Comparison of ENCODE assay signal across 8 cellular contexts in the genomic region with DNA sequence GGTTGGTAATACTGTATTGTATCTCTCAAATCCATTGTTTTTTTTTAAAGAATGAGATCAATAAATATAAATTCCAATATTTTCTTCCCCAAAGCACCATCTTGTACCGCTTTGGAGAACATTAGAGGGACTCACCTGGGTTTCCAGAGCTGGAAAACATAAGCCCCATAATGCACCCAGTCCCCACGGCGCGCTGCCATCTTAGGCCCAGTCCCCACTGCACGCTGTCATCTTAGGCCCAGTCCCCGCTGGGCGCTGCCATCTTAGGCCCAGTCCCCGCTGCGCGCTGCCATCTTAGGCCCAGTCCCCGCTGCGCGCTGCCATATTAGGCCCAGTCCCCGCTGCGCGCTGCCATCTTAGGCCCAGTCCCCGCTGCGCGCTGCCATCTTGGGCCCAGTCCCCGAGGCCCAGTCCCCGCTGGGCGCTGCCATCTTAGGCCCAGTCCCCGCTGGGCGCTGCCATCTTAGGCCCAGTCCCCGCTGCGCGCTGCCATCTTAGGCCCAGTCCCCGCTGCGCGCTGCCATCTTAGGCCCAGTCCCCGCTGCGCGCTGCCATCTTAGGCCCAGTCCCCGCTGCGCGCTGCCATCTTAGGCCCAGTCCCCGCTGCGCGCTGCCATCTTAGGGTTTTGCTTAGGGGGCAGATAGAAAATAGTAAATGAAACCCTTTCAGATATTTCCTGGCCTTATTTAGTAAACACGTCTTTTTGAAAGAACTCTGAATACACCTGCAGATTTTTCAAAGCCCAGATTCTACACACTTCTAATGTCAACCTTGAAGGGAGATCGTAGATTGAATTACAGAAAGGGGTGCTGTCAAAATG.
DNase-seq lines count a peak whose midpoint lies in the region; ATAC-seq and TF ChIP-seq lines count a peak whose summit lies in the region.
"Not testable (repeated sequence)": the region's sequence is repeated elsewhere in the genome, so short reads cannot be mapped to it uniquely, and the experiment has no call there.

No MANE protein-coding gene starts in this region.

- CTCF ChIA-PET in SK-N-SH (lab: Yijun Ruan, JAX) = interaction anchor here (1.2 kb wide), 1 partner anchor 159 kb away, joined by 4 read pairs; no protein-coding TSS in a partner anchor

- POLR2A ChIA-PET in SK-N-SH (lab: Yijun Ruan, JAX) = not testable (repeated sequence)

- H3K9me3 ChIP-seq in BLaER1 treated with 17β-estradiol and CSF1 and Interleukin-3, amounts not matched to agents 10 nM and 100 nM (replicated peaks in 1 of 11); SK-N-SH; endodermal cell (ENCODE audit: control insufficient read depth, low read length); testis: not testable (repeated sequence)

- H3K36me3 ChIP-seq in BLaER1 treated with 17β-estradiol and CSF1 and Interleukin-3, amounts not matched to agents 10 nM and 100 nM; GM23338 (ENCODE audit: insufficient read depth); endodermal cell (ENCODE audit: control insufficient read depth, insufficient read depth, low read length); testis (ENCODE audit: low read depth, missing control alignments): not testable (repeated sequence)
- H3K36me3 ChIP-seq in SK-N-SH (replicated peaks in 1 of 2; ENCODE audit: control insufficient read depth in 1 of 2, insufficient read depth in 2 of 2, low read length in 1 of 2) = peaks cover 0 to 41% of the 10 kb centered on the region in 2 experiments

- H3K27me3 Mint-ChIP-seq in GM23338 (ENCODE audit: insufficient read depth, low read depth, poor library complexity); endodermal cell (ENCODE audit: insufficient read depth); nephron progenitor cell (ENCODE audit: low read depth, poor library complexity): not testable (repeated sequence)

- not testable (repeated sequence) for H4K20me1 ChIP-seq in BLaER1 treated with 17β-estradiol and CSF1 and Interleukin-3, amounts not matched to agents 10 nM and 100 nM; GM23338 (replicated peaks; ENCODE audit: insufficient read depth); SK-N-SH (ENCODE audit: insufficient read depth)

- H3F3A ChIP-seq in GM23338 (replicated peaks; ENCODE audit: low read depth); SK-N-SH (replicated peaks; ENCODE audit: insufficient read depth): not testable (repeated sequence)

- DNase-seq in GM23338 (ENCODE audit: low spot score); SK-N-SH; nephron progenitor cell: not testable (repeated sequence)
- peak; percentile 10 for DNase-seq in endodermal cell
- peak; percentile 13 for DNase-seq in islet precursor cell
- DNase-seq in testis = peak; percentile 36

- not testable (repeated sequence) for H3K9me2 ChIP-seq in GM23338 (ENCODE audit: insufficient read depth); SK-N-SH

- not testable (repeated sequence) for H3K27ac Mint-ChIP-seq in GM23338, endodermal cell
- peak overlapping the region; percentile 2 for H3K27ac Mint-ChIP-seq in nephron progenitor cell

- not testable (repeated sequence) for H3K36me3 Mint-ChIP-seq in GM23338 (ENCODE audit: low read depth)
- H3K36me3 Mint-ChIP-seq in endodermal cell (ENCODE audit: low read depth) (peaks cover 10% of the 10 kb centered on the region), nephron progenitor cell (ENCODE audit: low read depth) (peaks cover 50% of the 10 kb centered on the region)

- H3K4me2 ChIP-seq in BLaER1 treated with 17β-estradiol and CSF1 and Interleukin-3, amounts not matched to agents 10 nM and 100 nM = peak overlapping the region in 9 of 11 experiments; percentile 31 to 54 (median 44); a peak in 16 of 22 replicates
- H3K4me2 ChIP-seq in GM23338, SK-N-SH: not testable (repeated sequence)

- not testable (repeated sequence) for TF ChIP-seq POLR2A in testis (IDR thresholded peaks at IDR 0.05)

- intact Hi-C loops in testis (cut with DNase I; ENCODE audit: low total_unique reads) = not testable (repeated sequence)

- not testable (repeated sequence) for H3K27me3 ChIP-seq in BLaER1 treated with 17β-estradiol and CSF1 and Interleukin-3, amounts not matched to agents 10 nM and 100 nM; GM23338 (ENCODE audit: insufficient read depth); SK-N-SH (ENCODE audit: insufficient read depth); endodermal cell (ENCODE audit: control insufficient read depth, insufficient read depth, low read length, poor library complexity, severe bottlenecking); testis

- 0 out of 2 replicates have a peak overlapping the region, but pooled peaks have one; percentile 47 for H2AFZ ChIP-seq in GM23338
- H2AFZ ChIP-seq in SK-N-SH (ENCODE audit: low read depth) = not testable (repeated sequence)

- ATAC-seq in GM23338 = not testable (repeated sequence)

- not testable (repeated sequence) for TF ChIP-seq RAD21 in Ishikawa (IDR thresholded peaks at IDR 0.05; ENCODE audit: low read depth); SK-N-SH (IDR thresholded peaks at IDR 0.05; ENCODE audit: low read length)

- H3K4me1 ChIP-seq in BLaER1 treated with 17β-estradiol and CSF1 and Interleukin-3, amounts not matched to agents 10 nM and 100 nM = peaks cover 9 to 17% (median 12%) of the 10 kb centered on the region in 10 experiments; a peak in 19 of 20 replicates
- H3K4me1 ChIP-seq in GM23338 (ENCODE audit: insufficient read depth); SK-N-SH (ENCODE audit: control insufficient read depth in 1 of 2, insufficient read depth in 2 of 2, low read depth in 1 of 2, low read length in 1 of 2); endodermal cell (ENCODE audit: control insufficient read depth, insufficient read depth, low read length); testis: not testable (repeated sequence)

- peak overlapping the region in 1 of 11 experiments; percentile 20; a peak in 1 of 22 replicates for H3K9ac ChIP-seq in BLaER1 treated with 17β-estradiol and CSF1 and Interleukin-3, amounts not matched to agents 10 nM and 100 nM
- H3K9ac ChIP-seq in SK-N-SH; endodermal cell (ENCODE audit: extremely low read depth, low read length, poor library complexity, severe bottlenecking): not testable (repeated sequence)

- TF ChIP-seq EP300 in Ishikawa (IDR thresholded peaks at IDR 0.05; ENCODE audit: borderline replicate concordance); SK-N-SH (IDR thresholded peaks at IDR 0.05; ENCODE audit: borderline replicate concordance in 1 of 2, low read depth in 1 of 2, low read length in 1 of 2): not testable (repeated sequence)

- H3K79me2 ChIP-seq in GM23338 (replicated peaks; ENCODE audit: insufficient read depth); SK-N-SH (ENCODE audit: insufficient read depth): not testable (repeated sequence)

- not testable (repeated sequence) for H3K9me3 Mint-ChIP-seq in GM23338, endodermal cell, nephron progenitor cell

- WGBS in SK-N-SH (ENCODE audit: low lambda C conversion rate) = 95% methylated on average over 40 of the region's 41 CpGs
- WGBS in endodermal cell (ENCODE audit: insufficient coverage in 1 of 2, insufficient read length in 1 of 2), 2 experiments = 89 to 93% methylated on average over 7 to 29 of the region's 41 CpGs
- 55 to 81% methylated on average over 14 to 41 of the region's 41 CpGs for WGBS in testis, 2 donors

- not testable (repeated sequence) for H3K4me3 ChIP-seq in BLaER1 treated with 17β-estradiol and CSF1 and Interleukin-3, amounts not matched to agents 10 nM and 100 nM; GM23338; SK-N-SH (ENCODE audit: low read depth in 2 of 2, low read length in 1 of 2); endodermal cell (ENCODE audit: low read length)
- peak overlapping the region in 1 of 2 donors; percentile 8 for H3K4me3 ChIP-seq in testis

- H3K4me3 Mint-ChIP-seq in GM23338, endodermal cell: not testable (repeated sequence)
- peak overlapping the region; percentile 4 for H3K4me3 Mint-ChIP-seq in nephron progenitor cell

- H3K27ac ChIP-seq in BLaER1 treated with 17β-estradiol and CSF1 and Interleukin-3, amounts not matched to agents 10 nM and 100 nM = peak overlapping the region in 8 of 11 experiments; percentile 7 to 50 (median 33); a peak in 9 of 22 replicates
- H3K27ac ChIP-seq in GM23338 (ENCODE audit: low read depth); SK-N-SH (ENCODE audit: low read depth in 2 of 2, low read length in 1 of 2); testis: not testable (repeated sequence)
- peak overlapping the region; percentile 10 for H3K27ac ChIP-seq in endodermal cell (ENCODE audit: low read depth, low read length)

- not testable (repeated sequence) for TF ChIP-seq CTCF in GM23338 (conservative IDR thresholded peaks at IDR 0.05; ENCODE audit: low read depth in 2 of 2); SK-N-SH (IDR thresholded peaks at IDR 0.05); endodermal cell (conservative IDR thresholded peaks at IDR 0.05); nephron progenitor cell (IDR thresholded peaks at IDR 0.05); testis (IDR thresholded peaks at IDR 0.05)

- H3K4me1 Mint-ChIP-seq in GM23338, endodermal cell: not testable (repeated sequence)
- H3K4me1 Mint-ChIP-seq in nephron progenitor cell = peaks cover 37% of the 10 kb centered on the region

TF ChIP-seq in Ishikawa, 13 proteins besides CTCF, POLR2A, EP300 and RAD21:
- peak; percentile 56; the same call in 1 of the 2 replicates for TF ChIP-seq YY1 (IDR thresholded peaks at IDR 0.05; ENCODE audit: low read depth)

TF ChIP-seq in SK-N-SH, 30 proteins besides CTCF, POLR2A, EP300 and RAD21:
- TF ChIP-seq YY1 (IDR thresholded peaks at IDR 0.05; ENCODE audit: low read depth) = peak; percentile 87
TF ChIP-seq in SK-N-SH: peak in this region for 1; not testable (repeated sequence) for 29.
